26 cellular contexts compared by ENCODE assay signal in genomic region chr2:238123991-238124470, GRCh38. TPM values are rescaled to one million over a fixed set of nuclear protein-coding genes. Genes with fewer than 3 reads are reported as not detected.
A peak's percentile ranks its signal among the peaks of the same experiment; 100 is the strongest.
DNase-seq lines count a peak whose midpoint lies in the region; ATAC-seq and TF ChIP-seq lines count a peak whose summit lies in the region.
"Had no signal": no experiment of that assay in that cellular context is flagged by ENCODE, and none has a peak within 500 bp of the region (broad histone marks: within the 10 kb centered on the region; RNA-seq: fewer than 3 reads in every experiment).

No MANE protein-coding gene starts in this region.

- WGBS in neuronal stem cell (ENCODE audit: extremely low coverage in 2 of 2, insufficient read length in 2 of 2, insufficient replicate concordance in 1 of 2), 2 donors = no CpG with 5 or more reads among the region's 14 CpGs

- H3K4me1 Mint-ChIP-seq in natural killer cell treated with Interleukin-12 subunit alpha and Interleukin-12 subunit beta and Interleukin-15 and Interleukin-18, amount 100 ng/mL, for 72 hours (ENCODE audit: low read depth in 2 of 2) = no peaks in the 10 kb centered on the region
- no peaks in the 10 kb centered on the region for H3K4me1 Mint-ChIP-seq in natural killer cell
- peaks cover 3% of the 10 kb centered on the region for H3K4me1 Mint-ChIP-seq in glutamatergic neuron (ENCODE audit: low read depth, unreplicated experiment)
- H3K4me1 Mint-ChIP-seq: CD14-positive monocyte; CD8-positive, alpha-beta memory T cell; H9 had no signal

- intact Hi-C loops in natural killer cell (cut with micrococcal nuclease) = no loop called here

- H2BK12ac ChIP-seq in neuronal stem cell (ENCODE audit: low read length) = no peak overlapping the region

- peaks cover 4 to 15% of the 10 kb centered on the region in 2 donors for H3K4me1 ChIP-seq in neuronal stem cell (ENCODE audit: control insufficient read depth in 2 of 2, insufficient read depth in 1 of 2, low read depth in 1 of 2, low read length in 2 of 2)
- H3K4me1 ChIP-seq: A549 had no signal

- peaks cover 0 to 2% of the 10 kb centered on the region in 2 donors for H3K27me3 Mint-ChIP-seq in natural killer cell treated with Interleukin-12 subunit alpha and Interleukin-12 subunit beta and Interleukin-15 and Interleukin-18, amount 100 ng/mL, for 72 hours
- H3K27me3 Mint-ChIP-seq in natural killer cell (ENCODE audit: low read depth in 2 of 2) (peaks cover 0 to 2% of the 10 kb centered on the region in 2 donors), glutamatergic neuron (ENCODE audit: unreplicated experiment) (peaks cover 6% of the 10 kb centered on the region)
- H3K27me3 Mint-ChIP-seq: CD8-positive, alpha-beta memory T cell had no signal

- H4K8ac ChIP-seq in neuronal stem cell (ENCODE audit: low read depth, low read length) = peak overlapping the region; percentile 50

- H4K91ac ChIP-seq in neuronal stem cell (ENCODE audit: low read depth, low read length, poor library complexity) = no peak overlapping the region

- H2BK120ac ChIP-seq in neuronal stem cell (ENCODE audit: low read depth, low read length) = no peak overlapping the region

- H3K14ac ChIP-seq in neuronal stem cell (ENCODE audit: low read length) = peak overlapping the region; percentile 92

- peak overlapping the region; percentile 58 for H3K18ac ChIP-seq in neuronal stem cell (ENCODE audit: low read length)

- no peak overlapping the region for H2BK5ac ChIP-seq in neuronal stem cell (ENCODE audit: low read length)

- no peak for TF ChIP-seq CTCF in natural killer cell (IDR thresholded peaks at IDR 0.05)
- TF ChIP-seq CTCF in glutamatergic neuron (IDR thresholded peaks at IDR 0.05; ENCODE audit: partially characterized antibody, unreplicated experiment) = no peak

- H2BK15ac ChIP-seq in neuronal stem cell (ENCODE audit: low read length) = no peak overlapping the region

- H3K36me3 ChIP-seq in neuronal stem cell (replicated peaks in 1 of 2; ENCODE audit: control insufficient read depth in 2 of 2, insufficient read depth in 2 of 2, low read length in 2 of 2) = peaks cover 0 to 2% of the 10 kb centered on the region in 2 donors

- H3K4me3 Mint-ChIP-seq in natural killer cell treated with Interleukin-12 subunit alpha and Interleukin-12 subunit beta and Interleukin-15 and Interleukin-18, amount 100 ng/mL, for 72 hours = no peak overlapping the region
- H3K4me3 Mint-ChIP-seq in natural killer cell (no peak overlapping the region), glutamatergic neuron (ENCODE audit: unreplicated experiment) (no peak overlapping the region)
- H3K4me3 Mint-ChIP-seq: CD14-positive monocyte; CD8-positive, alpha-beta memory T cell; H9; IgD-negative memory B cell had no signal

- no peak overlapping the region for H3K9ac ChIP-seq in neuronal stem cell (ENCODE audit: low read depth, low read length, poor library complexity)
- H3K9ac ChIP-seq: KMS-11 had no signal

- H3K9me3 ChIP-seq in neuronal stem cell (replicated peaks in 1 of 2; ENCODE audit: control insufficient read depth in 2 of 2, insufficient read depth in 1 of 2, low read depth in 1 of 2, low read length in 2 of 2) = peaks cover 0 to 5% of the 10 kb centered on the region in 2 donors
- H3K9me3 ChIP-seq: A549 had no signal

- peak overlapping the region; percentile 62 for H3K23ac ChIP-seq in neuronal stem cell (ENCODE audit: low read depth, low read length, poor library complexity)

- H3K4me3 ChIP-seq in neuronal stem cell (ENCODE audit: low read length in 2 of 2) = no peak overlapping the region
- H3K4me3 ChIP-seq: A549, PC-9 had no signal

- no peak overlapping the region for H3K4me2 ChIP-seq in neuronal stem cell (ENCODE audit: insufficient read depth, low read length, poor library complexity, severe bottlenecking)
- H3K4me2 ChIP-seq: A549, KMS-11, PC-9 had no signal

- H3K4ac ChIP-seq in neuronal stem cell (ENCODE audit: low read length) = no peak overlapping the region

- no peak for ATAC-seq in natural killer cell treated with Interleukin-12 subunit alpha and Interleukin-12 subunit beta and Interleukin-15 and Interleukin-18, amount 100 ng/mL, for 72 hours
- no peak for ATAC-seq in natural killer cell

- H3K27ac Mint-ChIP-seq in natural killer cell treated with Interleukin-12 subunit alpha and Interleukin-12 subunit beta and Interleukin-15 and Interleukin-18, amount 100 ng/mL, for 72 hours = no peak overlapping the region
- H3K27ac Mint-ChIP-seq in natural killer cell (no peak overlapping the region), glutamatergic neuron (ENCODE audit: unreplicated experiment) (no peak overlapping the region)
- H3K27ac Mint-ChIP-seq: CD14-positive monocyte; CD8-positive, alpha-beta memory T cell; IgD-negative memory B cell had no signal

- H3K79me1 ChIP-seq in neuronal stem cell (ENCODE audit: low read depth, low read length) = peaks cover 6% of the 10 kb centered on the region

- H2AFZ ChIP-seq in neuronal stem cell (ENCODE audit: low read length) = no peak overlapping the region
- H2AFZ ChIP-seq: PC-9 had no signal

- H3K9me3 Mint-ChIP-seq in natural killer cell treated with Interleukin-12 subunit alpha and Interleukin-12 subunit beta and Interleukin-15 and Interleukin-18, amount 100 ng/mL, for 72 hours = no peaks in the 10 kb centered on the region
- no peaks in the 10 kb centered on the region for H3K9me3 Mint-ChIP-seq in natural killer cell
- peaks cover 1% of the 10 kb centered on the region for H3K9me3 Mint-ChIP-seq in glutamatergic neuron (ENCODE audit: unreplicated experiment)
- H3K9me3 Mint-ChIP-seq: CD8-positive, alpha-beta memory T cell; H9; IgD-negative memory B cell had no signal

- peak overlapping the region; percentile 91 for H2AK5ac ChIP-seq in neuronal stem cell (ENCODE audit: low read depth, low read length)

- peak; percentile 50 for DNase-seq in natural killer cell treated with Interleukin-12 subunit alpha and Interleukin-12 subunit beta and Interleukin-15 and Interleukin-18, amount 100 ng/mL, for 72 hours (ENCODE audit: low spot score)
- DNase-seq in natural killer cell (no peak), glutamatergic neuron (peak; percentile 18), neuronal stem cell (ENCODE audit: low spot score) (no peak), A172 (ENCODE audit: low spot score) (no peak), superior temporal gyrus (ENCODE audit: extremely low spot score) (no peak), GDM1 (lab: John Stamatoyannopoulos, UW) (no peak)
- no peak for DNase-seq in activated CD4-positive, CD25-positive, alpha-beta regulatory T cell treated with anti-CD3 and anti-CD28 coated beads, Interleukin-2, amount 50 U/mL, for 72 hours
- DNase-seq: AML-193, DMS 273 treated with DMSO at 0.1 percent for 48 hours, DMS79, EL, GF-D8, H9, MM.1S, NCI-H2029, NCI-H446 treated with DMSO at 0.1 percent for 48 hours, NCI-H526, PC-9, SHP77 treated with DMSO at 0.1 percent for 48 hours had no signal

- H3K27me3 ChIP-seq in neuronal stem cell (ENCODE audit: control insufficient read depth in 3 of 3, insufficient read depth in 3 of 3, low read depth in 1 of 3, low read length in 3 of 3) = peaks cover 0 to 16% (median 0%) of the 10 kb centered on the region in 3 experiments

- no peaks in the 10 kb centered on the region for H3K36me3 Mint-ChIP-seq in natural killer cell treated with Interleukin-12 subunit alpha and Interleukin-12 subunit beta and Interleukin-15 and Interleukin-18, amount 100 ng/mL, for 72 hours
- H3K36me3 Mint-ChIP-seq in natural killer cell (no peaks in the 10 kb centered on the region), glutamatergic neuron (ENCODE audit: unreplicated experiment) (no peaks in the 10 kb centered on the region)
- H3K36me3 Mint-ChIP-seq: CD14-positive monocyte; CD8-positive, alpha-beta memory T cell had no signal

- no peak overlapping the region for H3K27ac ChIP-seq in neuronal stem cell (replicated peaks; ENCODE audit: low read length)
- H3K27ac ChIP-seq: A549, KMS-11, PC-9 had no signal

RNA-seq across cellular contexts. Expression of gene KLHL30, which starts 14.4 kb away (rescaled TPM):
- not detected for total RNA-seq in natural killer cell treated with Interleukin-12 subunit alpha and Interleukin-12 subunit beta and Interleukin-15 and Interleukin-18, amount 100 ng/mL, for 72 hours
- total RNA-seq in natural killer cell = not detected
- total RNA-seq in glutamatergic neuron (ENCODE audit: unreplicated experiment) = 3.5 TPM
- polyA plus RNA-seq in neuronal stem cell (2013, experiment 1 of 2) = 0.06 TPM
- 0.07 TPM for polyA plus RNA-seq in neuronal stem cell (2013, experiment 2 of 2)
- total RNA-seq in A172 (2014; rRNA removed; shearing (Covaris generic)) = 6.3 and 7.4 TPM in 2 replicates
- total RNA-seq: CD8-positive, alpha-beta memory T cell; H9; RPMI7951 had no signal
- polyA plus RNA-seq: CD8-positive, alpha-beta memory T cell; IgD-negative memory B cell had no signal

RNA-seq across cellular contexts. Expression of gene ESPNL, which starts 23.9 kb away (rescaled TPM):
- total RNA-seq in natural killer cell treated with Interleukin-12 subunit alpha and Interleukin-12 subunit beta and Interleukin-15 and Interleukin-18, amount 100 ng/mL, for 72 hours = under 1 TPM in 1 of 2 donors, not detected in 1; 0.19 TPM
- not detected for total RNA-seq in natural killer cell
- 0.81 TPM for total RNA-seq in glutamatergic neuron (ENCODE audit: unreplicated experiment)
- polyA plus RNA-seq in neuronal stem cell (2013, experiment 1 of 2) = 0.45 TPM
- polyA plus RNA-seq in neuronal stem cell (2013, experiment 2 of 2) = 0.46 TPM
- 0.29 TPM in 1 of 2 replicates, not detected in the other for total RNA-seq in A172 (2014; rRNA removed; shearing (Covaris generic))
- total RNA-seq: CD8-positive, alpha-beta memory T cell had no signal
- polyA plus RNA-seq: CD14-positive monocyte; CD8-positive, alpha-beta memory T cell had no signal

RNA-seq across cellular contexts. Expression of gene ERFE, which starts 34.7 kb away (rescaled TPM):
- total RNA-seq in natural killer cell treated with Interleukin-12 subunit alpha and Interleukin-12 subunit beta and Interleukin-15 and Interleukin-18, amount 100 ng/mL, for 72 hours = 1 to 10 TPM in 1 of 2 donors, under 1 TPM in 1; 0.20 to 3.8 TPM
- 1 to 10 TPM in 2 of 3 donors, under 1 TPM in 1; 0.33 to 4.8 (median 4.3) TPM for total RNA-seq in natural killer cell
- 12.2 TPM for total RNA-seq in glutamatergic neuron (ENCODE audit: unreplicated experiment)
- polyA plus RNA-seq in neuronal stem cell (2013, experiment 1 of 2) = 0.43 TPM
- 0.37 TPM for polyA plus RNA-seq in neuronal stem cell (2013, experiment 2 of 2)
- total RNA-seq in A172 (2014; rRNA removed; shearing (Covaris generic)) = 25.3 and 31.3 TPM in 2 replicates
- polyA plus RNA-seq: CD14-positive monocyte; CD8-positive, alpha-beta memory T cell; IgD-negative memory B cell had no signal

Comparison
In these comparisons a context has a peak if more than half of its experiments do, and no peak if none do; other contexts are left out.
1. DNase-seq: peak in natural killer cell treated with Interleukin-12 subunit alpha and Interleukin-12 subunit beta and Interleukin-15 and Interleukin-18, amount 100 ng/mL, for 72 hours (single experiment) and glutamatergic neuron (single experiment); none in natural killer cell (single experiment), neuronal stem cell (single experiment), A172 (single experiment), activated CD4-positive, CD25-positive, alpha-beta regulatory T cell treated with anti-CD3 and anti-CD28 coated beads, Interleukin-2, amount 50 U/mL, for 72 hours (single experiment), superior temporal gyrus (single experiment) and GDM1 (single experiment).